Comparison of ENCODE assay signal across 17 cellular contexts in the genomic region with DNA sequence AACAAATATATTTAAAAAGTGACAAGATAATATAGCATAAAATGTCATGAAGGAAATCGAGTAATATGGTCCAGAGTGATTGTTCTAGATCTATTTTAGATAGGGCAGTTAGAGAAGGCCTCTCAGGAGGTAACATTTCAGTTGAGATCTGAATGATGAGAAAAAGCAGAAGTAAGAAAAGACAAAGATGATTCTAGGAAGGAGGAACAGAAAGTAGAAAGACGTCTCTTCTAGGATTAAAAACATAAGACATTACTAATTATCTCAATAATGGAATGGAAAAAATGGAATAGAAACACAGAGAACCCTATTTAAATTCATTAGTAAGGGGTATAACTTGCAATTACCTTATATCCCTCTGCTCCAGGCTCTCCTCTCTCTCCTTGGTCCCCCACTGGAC.
DNase-seq lines count a peak whose midpoint lies in the region; ATAC-seq and TF ChIP-seq lines count a peak whose summit lies in the region.
"Had no signal": no experiment of that assay in that cellular context is flagged by ENCODE, and none has a peak within 500 bp of the region (broad histone marks: within the 10 kb centered on the region; RNA-seq: fewer than 3 reads in every experiment).

No MANE protein-coding gene starts in this region.

- no peak overlapping the region for H3K4me3 Mint-ChIP-seq in endothelial cell (ENCODE audit: unreplicated experiment)
- H3K4me3 Mint-ChIP-seq: B cell; effector memory CD8-positive, alpha-beta T cell; HFFc6 had no signal

- no peaks in the 10 kb centered on the region for H3K36me3 Mint-ChIP-seq in endothelial cell (ENCODE audit: low read depth, unreplicated experiment)

- no peak overlapping the region for H3K27ac Mint-ChIP-seq in endothelial cell (ENCODE audit: unreplicated experiment)
- H3K27ac Mint-ChIP-seq: B cell; effector memory CD8-positive, alpha-beta T cell; HFFc6 had no signal

- H3K4me1 Mint-ChIP-seq in endothelial cell (ENCODE audit: unreplicated experiment) = no peaks in the 10 kb centered on the region

- DNase-seq in GM20000 (ENCODE audit: low spot score) = peak; percentile 28
- DNase-seq in NOMO-1 treated with DMSO at 0.1 percent for 48 hours (lab: John Stamatoyannopoulos, UW; ENCODE audit: unreplicated experiment) = peak; percentile 83
- no peak for DNase-seq in NCI-H1930 (lab: John Stamatoyannopoulos, UW)
- DNase-seq in hippocampal formation (lab: John Stamatoyannopoulos, UW) = no peak
- no peak for DNase-seq in endothelial cell (ENCODE audit: low spot score)
- no peak for DNase-seq in middle frontal gyrus (ENCODE audit: extremely low spot score, low spot score)
- DNase-seq: anterior cingulate cortex; effector memory CD8-positive, alpha-beta T cell; GDM1; heart right ventricle; HFFc6; NCI-H524; T-helper 1 cell; trophoblast cell had no signal

- ATAC-seq in GM18498 (IDR thresholded peaks at IDR 0.05; ENCODE audit: unreplicated experiment) (peak; percentile 96), HG02981 (IDR thresholded peaks at IDR 0.05; ENCODE audit: unreplicated experiment) (peak; percentile 82)
- ATAC-seq: effector memory CD8-positive, alpha-beta T cell; heart right ventricle had no signal

- no peaks in the 10 kb centered on the region for H3K27me3 Mint-ChIP-seq in endothelial cell (ENCODE audit: unreplicated experiment)
- H3K27me3 Mint-ChIP-seq: B cell; effector memory CD8-positive, alpha-beta T cell had no signal

- TF ChIP-seq CTCF in GM20000 (IDR thresholded peaks at IDR 0.05; ENCODE audit: extremely low read depth, missing control alignments) (no peak), endothelial cell (IDR thresholded peaks at IDR 0.05; ENCODE audit: unreplicated experiment) (no peak)

- no peaks in the 10 kb centered on the region for H3K9me3 Mint-ChIP-seq in endothelial cell (ENCODE audit: unreplicated experiment)
- H3K9me3 Mint-ChIP-seq: effector memory CD8-positive, alpha-beta T cell; HFFc6 had no signal

Comparison
In these comparisons a context has a peak if more than half of its experiments do, and no peak if none do; other contexts are left out.
1. DNase-seq: peak in GM20000 (single experiment) and NOMO-1 treated with DMSO at 0.1 percent for 48 hours (single experiment); none in NCI-H1930 (0 of 2), hippocampal formation (0 of 2), endothelial cell (single experiment) and middle frontal gyrus (single experiment).